ENCODE assay signal across 10 cellular contexts in the genomic region with DNA sequence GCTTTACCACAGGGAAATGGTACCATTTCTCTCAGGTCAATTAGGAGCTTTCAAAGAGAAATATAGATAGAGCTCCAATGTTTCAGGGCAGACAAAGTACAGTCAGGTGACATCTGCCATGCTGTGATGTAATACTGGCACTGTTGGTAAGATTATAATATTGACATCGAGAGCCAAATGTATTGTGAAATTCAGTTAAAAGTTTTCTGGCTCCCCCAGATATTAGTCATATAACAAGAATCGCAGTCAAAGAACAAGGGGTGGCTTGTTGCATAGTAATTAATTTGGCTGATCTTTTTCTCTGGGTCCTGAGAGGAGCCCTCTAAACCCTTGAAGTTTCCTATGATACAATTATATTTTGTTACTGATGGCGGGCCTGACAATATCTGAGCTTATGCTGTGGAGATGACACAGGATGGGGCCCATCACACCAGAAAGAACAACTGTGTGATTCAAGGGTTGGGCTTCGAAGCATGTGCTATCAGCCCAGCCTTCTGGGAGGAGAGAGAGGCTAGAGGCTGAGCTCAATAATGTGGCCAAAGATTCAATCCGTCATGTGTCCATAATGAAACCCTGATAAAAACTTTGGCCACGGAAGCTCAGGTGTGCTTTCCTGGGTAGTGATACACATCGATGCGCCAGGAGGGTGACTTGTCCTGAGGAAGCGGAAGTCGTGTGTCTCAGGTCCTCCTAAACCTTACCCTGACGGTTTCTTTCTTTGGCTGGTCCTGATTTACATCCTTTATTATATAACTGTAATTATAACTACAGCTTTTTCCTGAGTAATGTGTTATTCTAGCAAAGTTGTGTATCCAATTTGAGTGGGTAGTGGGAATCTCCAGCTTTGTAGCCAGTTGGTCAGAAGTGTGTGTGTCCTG. TPM values are rescaled to one million over a fixed set of nuclear protein-coding genes. Genes with fewer than 3 reads are reported as not detected.
DNase-seq lines count a peak whose midpoint lies in the region; ATAC-seq and TF ChIP-seq lines count a peak whose summit lies in the region.
"Not testable (repeated sequence)": the region's sequence is repeated elsewhere in the genome, so short reads cannot be mapped to it uniquely, and the experiment has no call there.
"Had no signal": no experiment of that assay in that cellular context is flagged by ENCODE, and none has a peak within 500 bp of the region (broad histone marks: within the 10 kb centered on the region; RNA-seq: fewer than 3 reads in every experiment).

No MANE protein-coding gene starts in this region.

- H3K4me3 ChIP-seq in RWPE2 (ENCODE audit: severe bottlenecking); lower lobe of right lung: not testable (repeated sequence)

- not testable (repeated sequence) for H3K9me3 ChIP-seq in RWPE2 (ENCODE audit: severe bottlenecking); lower lobe of right lung

- H3K36me3 ChIP-seq in RWPE2 (ENCODE audit: low read depth); lower lobe of right lung: not testable (repeated sequence)

- not testable (repeated sequence) for H3K27ac ChIP-seq in RWPE2 (ENCODE audit: poor library complexity, severe bottlenecking); lower lobe of right lung

- ATAC-seq in RWPE2 (ENCODE audit: low read depth), result peak; percentile 88
- ATAC-seq in esophagus mucosa, result peak; percentile 93
- ATAC-seq in Right ventricle myocardium inferior, result peak; percentile 77
- peak; percentile 77 for ATAC-seq in left cardiac atrium
- peak; percentile 53 for ATAC-seq in left lobe of liver
- peak; percentile 37 to 38 for ATAC-seq in lower lobe of right lung
- ATAC-seq in sciatic nerve, result peak; percentile 92

- TF ChIP-seq CTCF in RWPE2 (IDR thresholded peaks at IDR 0.05; ENCODE audit: poor library complexity, severe bottlenecking); lower lobe of right lung (IDR thresholded peaks at IDR 0.05): not testable (repeated sequence)

- not testable (repeated sequence) for H3K27me3 ChIP-seq in RWPE2 (ENCODE audit: insufficient read depth, poor library complexity, severe bottlenecking); lower lobe of right lung (ENCODE audit: low read depth)

- intact Hi-C loops in Right ventricle myocardium inferior (cut with DNase I); left cardiac atrium (cut with DNase I); lower lobe of right lung (cut with DNase I); sciatic nerve (cut with DNase I): not testable (repeated sequence)

- not testable (repeated sequence) for H3K4me1 ChIP-seq in RWPE2 (ENCODE audit: insufficient read depth, poor library complexity, severe bottlenecking); lower lobe of right lung

- DNase-seq in RWPE2 (ENCODE audit: low spot score); Right ventricle myocardium inferior (ENCODE audit: missing footprints); left cardiac atrium; left lobe of liver (ENCODE audit: low spot score); lower lobe of right lung; sciatic nerve (ENCODE audit: low spot score): not testable (repeated sequence)

RNA-seq across cellular contexts. Expression of a gene that starts 48.7 kb away (rescaled TPM):
- total RNA-seq in esophagus mucosa (not detected), Right ventricle myocardium inferior (0.65 TPM), left cardiac atrium (1 to 10 TPM in 1 of 2 donors, not detected in 1; 1.1 TPM), left lobe of liver (0.53 TPM), lower lobe of right lung (not detected), sciatic nerve (5.6 TPM)
- total RNA-seq: CD4-positive, alpha-beta T cell; H1; H7 had no signal

Comparison
In these comparisons a context has a peak if more than half of its experiments do, and no peak if none do; other contexts are left out.
1. ATAC-seq: peak in every context shown above with its lines; median percentile 93 in esophagus mucosa; 92 in sciatic nerve; 88 in RWPE2; 77 in Right ventricle myocardium inferior; 77 in left cardiac atrium; 53 in left lobe of liver; 38 in lower lobe of right lung.